Comparison of ENCODE assay signal across 8 cellular contexts in genomic region chr7:131026297-131027003, GRCh38.
A peak's percentile ranks its signal among the peaks of the same experiment; 100 is the strongest.
DNase-seq lines count a peak whose midpoint lies in the region; ATAC-seq and TF ChIP-seq lines count a peak whose summit lies in the region.

No MANE protein-coding gene starts in this region.

- ATAC-seq in GM21381 (IDR thresholded peaks at IDR 0.05; ENCODE audit: unreplicated experiment) (peak; percentile 36), GM21360 (IDR thresholded peaks at IDR 0.05; ENCODE audit: unreplicated experiment) (no peak)

- H3K79me2 ChIP-seq in OCI-LY3 (ENCODE audit: low read length) (peaks cover 34% of the 10 kb centered on the region), fibroblast of lung (ENCODE audit: control insufficient read depth, insufficient read depth, low read length) (peaks cover 44% of the 10 kb centered on the region)

- no peak overlapping the region for H2AFZ ChIP-seq in OCI-LY3 (ENCODE audit: low read depth, low read length)
- H2AFZ ChIP-seq in fibroblast of lung (ENCODE audit: low read length) = no peak overlapping the region

- peak overlapping the region in 6 of 7 donors; percentile 27 to 86 (median 72) for H3K27ac Mint-ChIP-seq in CD14-positive monocyte

- DNase-seq in CD14-positive monocyte (ENCODE audit: low spot score) (no peak), fibroblast of lung (ENCODE audit: low read depth in 2 of 2) (peak; percentile 72 to 83), iPS-NIHi7 (ENCODE audit: extremely low spot score) (no peak), SW 1271 (lab: John Stamatoyannopoulos, UW) (no peak), T-helper 9 cell (no peak)

- peaks cover 7% of the 10 kb centered on the region; the same call in 1 of the 2 replicates for H3K9me3 ChIP-seq in OCI-LY3 (ENCODE audit: insufficient read depth, low read length)
- no peaks in the 10 kb centered on the region for H3K9me3 ChIP-seq in fibroblast of lung (ENCODE audit: control insufficient read depth, insufficient read depth, low read depth, low read length)

- H3K27ac ChIP-seq in OCI-LY3 (ENCODE audit: low read length) (peak overlapping the region; percentile 95), fibroblast of lung (ENCODE audit: insufficient read depth, low read length) (peak overlapping the region; percentile 26)

- H3K9ac ChIP-seq in OCI-LY3 (ENCODE audit: low read length) (peak overlapping the region; percentile 60), fibroblast of lung (ENCODE audit: insufficient read depth, low read length) (no peak overlapping the region)

- H3K4me3 ChIP-seq in OCI-LY3 (ENCODE audit: low read length) = peak overlapping the region; percentile 51
- H3K4me3 ChIP-seq in fibroblast of lung (replicated peaks in 1 of 4; ENCODE audit: control extremely low read depth in 1 of 4, insufficient read depth in 1 of 4, low read depth in 3 of 4, low read length in 4 of 4) = no peak overlapping the region

- no peaks in the 10 kb centered on the region for H4K20me1 ChIP-seq in OCI-LY3 (ENCODE audit: insufficient read depth, low read length)
- H4K20me1 ChIP-seq in fibroblast of lung (ENCODE audit: control insufficient read depth, extremely low read depth, insufficient read depth, low read length) = no peaks in the 10 kb centered on the region

- TF ChIP-seq CTCF in CD14-positive monocyte (IDR thresholded peaks at IDR 0.05) (no peak), OCI-LY3 (IDR thresholded peaks at IDR 0.05; ENCODE audit: low read depth, low read length) (no peak), fibroblast of lung (conservative IDR thresholded peaks at IDR 0.05 in 1 of 2, IDR thresholded peaks at IDR 0.05 in 1 of 2; ENCODE audit: low read depth in 1 of 2, low read length in 2 of 2) (no peak)

- H3K4me1 ChIP-seq in OCI-LY3 (ENCODE audit: low read length) (peaks cover 78% of the 10 kb centered on the region), fibroblast of lung (ENCODE audit: control insufficient read depth, extremely low read depth, insufficient read depth, low read length) (peaks cover 7% of the 10 kb centered on the region)

- H3K4me2 ChIP-seq in OCI-LY3 (ENCODE audit: low read length) = peak overlapping the region; percentile 71
- H3K4me2 ChIP-seq in fibroblast of lung (ENCODE audit: extremely low read depth, insufficient read depth, low read length) = no peak overlapping the region

- intact Hi-C loops in CD14-positive monocyte (cut with micrococcal nuclease) = loop anchor here in 1 of 2 donors (2.0 kb wide), 1 partner anchor 14 kb away; no protein-coding TSS in a partner anchor

- H3K4me1 Mint-ChIP-seq in CD14-positive monocyte = peaks cover 38% of the 10 kb centered on the region

- H3K4me3 Mint-ChIP-seq in CD14-positive monocyte = peak overlapping the region in 1 of 2 donors; percentile 36

- peaks cover 18% of the 10 kb centered on the region for H3K36me3 ChIP-seq in OCI-LY3 (replicated peaks; ENCODE audit: low read depth, low read length)
- no peaks in the 10 kb centered on the region for H3K36me3 ChIP-seq in fibroblast of lung (ENCODE audit: control insufficient read depth, insufficient read depth, low read length)

- peaks cover 9 to 14% of the 10 kb centered on the region in 2 donors for H3K36me3 Mint-ChIP-seq in CD14-positive monocyte

- H3K27me3 Mint-ChIP-seq in CD14-positive monocyte (ENCODE audit: low read depth in 3 of 3) = no peaks in the 10 kb centered on the region

- H3K27me3 ChIP-seq in OCI-LY3 (ENCODE audit: low read depth, low read length) (no peaks in the 10 kb centered on the region), fibroblast of lung (ENCODE audit: control insufficient read depth, insufficient read depth, low read length) (no peaks in the 10 kb centered on the region)

- peaks cover 0 to 4% (median 2%) of the 10 kb centered on the region in 7 donors for H3K9me3 Mint-ChIP-seq in CD14-positive monocyte

Comparison
In these comparisons a context has a peak if more than half of its experiments do, and no peak if none do; other contexts are left out.
1. DNase-seq: peak in fibroblast of lung (2 of 2); none in CD14-positive monocyte (single experiment), iPS-NIHi7 (single experiment), SW 1271 (0 of 2) and T-helper 9 cell (single experiment).